ENCODE assay signal across 27 cellular contexts in genomic region chr17:57761887-57762286, GRCh38. TPM values are rescaled to one million over a fixed set of nuclear protein-coding genes. Genes with fewer than 3 reads are reported as not detected.
DNase-seq lines count a peak whose midpoint lies in the region; ATAC-seq and TF ChIP-seq lines count a peak whose summit lies in the region.
"Had no signal": no experiment of that assay in that cellular context is flagged by ENCODE, and none has a peak within 500 bp of the region (broad histone marks: within the 10 kb centered on the region; RNA-seq: fewer than 3 reads in every experiment).

No MANE protein-coding gene starts in this region.

- no peaks in the 10 kb centered on the region for H3K36me3 ChIP-seq in HCT116 (ENCODE audit: control insufficient read depth in 1 of 2, insufficient read depth in 2 of 2, low read length in 2 of 2)
- H3K36me3 ChIP-seq in iPS-15b (ENCODE audit: control insufficient read depth, insufficient read depth, low read length): no peaks in the 10 kb centered on the region
- H3K36me3 ChIP-seq: ovary had no signal

- ATAC-seq in HCT116: peak; percentile 34; the same call in 1 of the 2 replicates
- ATAC-seq in HG02798 (IDR thresholded peaks at IDR 0.05; ENCODE audit: poor library complexity, unreplicated experiment): no peak
- ATAC-seq in activated CD4-positive, CD25-positive, alpha-beta regulatory T cell treated with anti-CD3 and anti-CD28 coated beads, Interleukin-2, amount 50 U/mL, for 24 hours: no peak
- ATAC-seq: sciatic nerve had no signal

- POLR2A ChIA-PET in HCT116 (lab: Charles Lee): interaction anchor here (0.7 kb wide), 2 partner anchors 22 to 940 kb away, joined by 4 read pairs; no protein-coding TSS in a partner anchor

- H2AFZ ChIP-seq in HCT116 (ENCODE audit: low read depth, low read length, poor library complexity, severe bottlenecking): no peak overlapping the region
- H2AFZ ChIP-seq: hepatocyte had no signal

- CTCF ChIA-PET in HCT116 (lab: Charles Lee): interaction anchor here (1.1 kb wide), 1 partner anchor 14 kb away, joined by 5 read pairs; no protein-coding TSS in a partner anchor

- H3K9me3 ChIP-seq in HCT116 (ENCODE audit: control insufficient read depth in 1 of 2, insufficient read depth in 1 of 2, low read depth in 1 of 2, low read length in 2 of 2): no peaks in the 10 kb centered on the region
- H3K9me3 ChIP-seq in iPS-15b (ENCODE audit: control insufficient read depth, insufficient read depth, low read length): no peaks in the 10 kb centered on the region
- H3K9me3 ChIP-seq: ovary had no signal

- no peak overlapping the region for H3K4me3 ChIP-seq in HCT116 (replicated peaks in 1 of 2; ENCODE audit: low read depth in 1 of 2, low read length in 2 of 2)
- H3K4me3 ChIP-seq in iPS-15b (ENCODE audit: low read depth, low read length): peak overlapping the region; percentile 32
- H3K4me3 ChIP-seq: hepatocyte, ovary had no signal

- no peak for DNase-seq in HCT116 (ENCODE audit: low read depth, low spot score)
- peak; percentile 31 for DNase-seq in OCI-M1 (lab: John Stamatoyannopoulos, UW)
- peak; percentile 74 for DNase-seq in retina
- DNase-seq in globus pallidus (ENCODE audit: low spot score): no peak
- DNase-seq: activated CD4-positive, alpha-beta memory T cell treated with anti-CD3 and anti-CD28 coated beads for 36 hours; activated naive CD4-positive, alpha-beta T cell; amniotic stem cell; CD4-positive, CD25-positive, alpha-beta regulatory T cell; dermis blood vessel endothelial cell; DMS 273 treated with DMSO at 0.1 percent for 48 hours; GF-D8; GOT3; kidney; ovary; substantia nigra; T-helper 2 cell had no signal

- no TSS peak for BruUV-seq in HCT116 (replicated peaks; lab: Mats Ljungman, UMichigan)

- no peak overlapping the region for H3K4me2 ChIP-seq in HCT116 (ENCODE audit: low read length)

- no peak overlapping the region for H3K27ac ChIP-seq in HCT116 (ENCODE audit: low read depth, low read length)
- H3K27ac ChIP-seq: epithelial cell of prostate, hepatocyte, ovary, VCaP had no signal

- no peak for TF ChIP-seq RAD21 in HCT116 (IDR thresholded peaks at IDR 0.05; ENCODE audit: low read depth)

- H3K4me1 ChIP-seq in HCT116 (ENCODE audit: control insufficient read depth in 1 of 2, insufficient read depth in 2 of 2, low read length in 2 of 2): no peaks in the 10 kb centered on the region
- H3K4me1 ChIP-seq in iPS-15b (ENCODE audit: control insufficient read depth, insufficient read depth, low read length): peaks cover 7% of the 10 kb centered on the region

- H3K9me2 ChIP-seq in HCT116 (ENCODE audit: insufficient read depth): no peaks in the 10 kb centered on the region

- intact Hi-C loops in HCT116 (cut with micrococcal nuclease): no loop called here

- H4K20me1 ChIP-seq in HCT116 (ENCODE audit: insufficient read depth): no peaks in the 10 kb centered on the region

- TF ChIP-seq POLR2A in HCT116 (IDR thresholded peaks at IDR 0.05; ENCODE audit: borderline replicate concordance, extremely low read depth, insufficient read depth, insufficient read length): no peak

- RAD21 ChIA-PET in HCT116 (lab: Charles Lee; ENCODE audit: low non-redundant PET in 1 of 2, low total read pairs in 2 of 2, uncharacterized antibody in 2 of 2, unreplicated experiment in 2 of 2): no interaction called here

- no peak overlapping the region for H3K9ac ChIP-seq in HCT116 (ENCODE audit: low read length)
- no peak overlapping the region for H3K9ac ChIP-seq in iPS-15b (ENCODE audit: low read depth, low read length)

- H3K27me3 ChIP-seq in HCT116 (ENCODE audit: insufficient read depth, low read length) (peaks cover 4% of the 10 kb centered on the region; the same call in 1 of the 2 replicates), iPS-15b (ENCODE audit: control insufficient read depth, insufficient read depth, low read length) (no peaks in the 10 kb centered on the region)
- H3K27me3 ChIP-seq: hepatocyte, ovary had no signal

- H3K79me2 ChIP-seq in HCT116 (ENCODE audit: insufficient read depth, low read length): no peaks in the 10 kb centered on the region
- H3K79me2 ChIP-seq: hepatocyte had no signal

- TF ChIP-seq CTCF in HCT116 (IDR thresholded peaks at IDR 0.05 in 2 of 3, conservative IDR thresholded peaks at IDR 0.05 in 1 of 3; ENCODE audit: borderline replicate concordance in 1 of 3, insufficient read depth in 1 of 3, low read depth in 2 of 3, low read length in 2 of 3): no peak

TF ChIP-seq in HCT116, 20 proteins besides CTCF, POLR2A, EP300 and RAD21:
- TF ChIP-seq CEBPB (IDR thresholded peaks at IDR 0.05; ENCODE audit: low read depth) (no peak), CBX3 (IDR thresholded peaks at IDR 0.05; ENCODE audit: low read depth) (no peak), TCF7L2 (IDR thresholded peaks at IDR 0.05; ENCODE audit: borderline replicate concordance, extremely low read depth, insufficient read depth, insufficient read length) (no peak)

RNA-seq across cellular contexts. Expression of gene CCDC182, which starts 16.8 kb away (rescaled TPM):
- total RNA-seq in HCT116 (2021; ENCODE audit: unreplicated experiment): not detected
- polyA plus RNA-seq in HCT116 (2012): not detected in 2 replicates
- total RNA-seq: activated CD4-positive, alpha-beta memory T cell treated with anti-CD3 and anti-CD28 coated beads for 36 hours; cardiac septum; CD4-positive, CD25-positive, alpha-beta regulatory T cell; dermis blood vessel endothelial cell; fibroblast of villous mesenchyme; hepatocyte; kidney; lung microvascular endothelial cell; ovary; sciatic nerve; SK-MEL-5 had no signal
- polyA plus RNA-seq: CD4-positive, CD25-positive, alpha-beta regulatory T cell; hepatocyte; ovary had no signal

Comparison
In these comparisons a context has a peak if more than half of its experiments do, and no peak if none do; other contexts are left out.
1. DNase-seq: peak in OCI-M1 (single experiment) and retina (single experiment); none in HCT116 (single experiment) and globus pallidus (single experiment).